ENCODE assay signal across 15 cellular contexts in genomic region chr1:183731151-183731550, GRCh38.
"Had no signal": no experiment of that assay in that cellular context is flagged by ENCODE, and none has a peak within 500 bp of the region (broad histone marks: within the 10 kb centered on the region; RNA-seq: fewer than 3 reads in every experiment).

No MANE protein-coding gene starts in this region.

- H3K4me3 ChIP-seq: dorsolateral prefrontal cortex, lower lobe of right lung had no signal

- H3K9me3 ChIP-seq: lower lobe of right lung had no signal

- H3K36me3 ChIP-seq: lower lobe of right lung had no signal

- DNase-seq: activated CD4-positive, alpha-beta T cell treated with anti-CD3 and anti-CD28 coated beads for 1 hour; activated CD4-positive, alpha-beta T cell treated with anti-CD3 and anti-CD28 coated beads, Interleukin-2, amount 50 U/mL, for 48 hours; activated CD8-positive, alpha-beta memory T cell treated with anti-CD3 and anti-CD28 coated beads, Interleukin-2, amount 10 ng/mL, durations not matched to agents 7 days and 5 days; activated gamma-delta T cell treated with Interleukin-2 at 50 U/mL for 16 hours; activated naive CD8-positive, alpha-beta T cell treated with anti-CD3 and anti-CD28 coated beads for 36 hours; activated T-cell treated with anti-CD3 and anti-CD28 coated beads, Interleukin-2, amount 50 U/mL, for 48 hours; anterior cingulate cortex; dorsolateral prefrontal cortex; immature natural killer cell; left cardiac atrium; lower lobe of right lung; midbrain; stimulated activated CD4-positive, alpha-beta T cell treated with anti-CD3 and anti-CD28 coated beads, Interleukin-15, amount 100 ng/mL, for 24 hours; stimulated activated CD4-positive, alpha-beta T cell treated with anti-CD3 and anti-CD28 coated beads, Interleukin-4, amount 100 ng/mL, for 24 hours had no signal

- ATAC-seq: activated CD8-positive, alpha-beta memory T cell treated with anti-CD3 and anti-CD28 coated beads, Interleukin-2, amount 10 ng/mL, durations not matched to agents 7 days and 5 days; esophagus mucosa; left cardiac atrium had no signal

- H3K27ac ChIP-seq: dorsolateral prefrontal cortex, lower lobe of right lung had no signal

- H3K27me3 ChIP-seq: dorsolateral prefrontal cortex had no signal
